In the genomic region with DNA sequence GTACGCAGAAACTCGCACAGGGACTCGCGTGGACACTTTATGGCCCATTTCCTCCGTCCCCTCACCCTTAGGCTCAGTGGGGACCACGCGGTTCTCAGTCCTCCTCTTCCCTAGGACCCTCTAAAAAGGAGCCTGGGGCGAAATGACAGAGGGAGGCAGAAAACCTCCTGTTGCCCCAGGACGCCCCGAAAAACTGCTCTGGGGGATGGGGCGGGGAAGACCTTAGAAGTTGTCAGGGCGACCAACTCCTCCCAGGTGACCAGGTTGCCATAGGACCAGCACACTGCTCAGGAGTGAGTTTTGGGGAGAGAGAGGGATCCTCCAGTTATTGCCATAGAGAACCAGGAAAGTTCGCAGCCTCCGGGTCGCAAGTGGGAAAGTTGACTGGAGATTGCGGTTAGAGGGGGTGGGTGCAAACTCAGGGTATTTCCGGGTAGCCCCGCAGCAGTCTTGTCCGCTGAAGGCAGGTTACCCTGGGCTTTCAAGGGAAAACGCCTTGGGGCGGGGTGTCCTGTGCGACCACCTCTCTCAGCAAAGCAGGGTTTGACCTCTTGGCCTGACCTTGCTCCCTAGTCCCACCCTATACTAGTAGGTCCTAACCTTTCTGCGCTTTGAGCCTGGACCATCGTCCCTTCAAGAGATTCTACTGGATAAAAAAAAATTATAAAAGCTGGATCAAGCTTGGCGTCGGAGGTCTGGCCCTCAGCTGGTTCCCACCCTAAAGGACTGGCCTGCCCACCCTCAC, we compare ENCODE assay signal across 11 cellular contexts. TPM values are rescaled to one million over a fixed set of nuclear protein-coding genes. Genes with fewer than 3 reads are reported as not detected.
DNase-seq lines count a peak whose midpoint lies in the region; ATAC-seq, FAIRE-seq and TF ChIP-seq lines count a peak whose summit lies in the region.
"Had no signal": no experiment of that assay in that cellular context is flagged by ENCODE, and none has a peak within 500 bp of the region (broad histone marks: within the 10 kb centered on the region; RNA-seq: fewer than 3 reads in every experiment).

No MANE protein-coding gene starts in this region.

- peaks cover 11% of the 10 kb centered on the region; the same call in 1 of the 3 replicates for H3K4me1 ChIP-seq in A549

- H3K4me1 Mint-ChIP-seq in central memory CD8-positive, alpha-beta T cell, result peaks cover 34% of the 10 kb centered on the region
- peaks cover 21 to 55% (median 34%) of the 10 kb centered on the region in 4 donors for H3K4me1 Mint-ChIP-seq in naive thymus-derived CD8-positive, alpha-beta T cell

- H3K4me3 ChIP-seq in A549, result peak overlapping the region; percentile 48
- H3K4me3 ChIP-seq: PC-9 had no signal

- CTCF ChIA-PET in A549 (lab: Yijun Ruan, JAX), result interaction anchor here (2.0 kb wide), 1 partner anchor 12 kb away, joined by 9 read pairs; no protein-coding TSS in a partner anchor

- ATAC-seq in A549, result peak in 1 of 2 experiments; percentile 5; a peak in 2 of 6 replicates
- peak; percentile 2 for ATAC-seq in GM21723 (IDR thresholded peaks at IDR 0.05; ENCODE audit: unreplicated experiment)
- no peak for ATAC-seq in central memory CD8-positive, alpha-beta T cell (replicated peaks; ENCODE audit: extremely low read depth, poor library complexity, severe bottlenecking)
- ATAC-seq in naive thymus-derived CD8-positive, alpha-beta T cell, result no peak

- TF ChIP-seq EP300 in A549 (IDR thresholded peaks at IDR 0.05), result no peak

- peak overlapping the region in 1 of 2 experiments; percentile 45; a peak in 2 of 6 replicates for H3K27ac ChIP-seq in A549
- H3K27ac ChIP-seq: PC-9 had no signal

- no peak for TF ChIP-seq POLR2A in A549 (IDR thresholded peaks at IDR 0.05; ENCODE audit: low read length)

- DNase-seq in A549 (ENCODE audit: low read depth in 1 of 2, low spot score in 1 of 2) (no peak), GM13976 (ENCODE audit: low spot score) (no peak), anterior cingulate cortex (lab: John Stamatoyannopoulos, UW) (no peak), kidney glomerular epithelial cell (lab: John Stamatoyannopoulos, UW) (no peak)
- DNase-seq in central memory CD8-positive, alpha-beta T cell (ENCODE audit: low spot score in 2 of 2), result no peak
- DNase-seq in naive thymus-derived CD8-positive, alpha-beta T cell, result no peak
- no peak for DNase-seq in stimulated activated CD4-positive, alpha-beta T cell treated with anti-CD3 and anti-CD28 coated beads, Interleukin-4, amount 100 ng/mL, for 1 hour
- DNase-seq: effector CD8-positive, alpha-beta T cell; PC-9; stimulated activated CD4-positive, alpha-beta T cell treated with anti-CD3 and anti-CD28 coated beads, Interleukin-4, amount 100 ng/mL, for 4 hours had no signal

- POLR2A ChIA-PET in A549 (lab: Yijun Ruan, JAX), result no interaction called here
- POLR2A ChIA-PET in naive thymus-derived CD8-positive, alpha-beta T cell (lab: Charles Lee), result no interaction called here

- no peaks in the 10 kb centered on the region for H3K9me3 Mint-ChIP-seq in central memory CD8-positive, alpha-beta T cell
- peaks cover 0 to 27% (median 10%) of the 10 kb centered on the region in 9 donors for H3K9me3 Mint-ChIP-seq in naive thymus-derived CD8-positive, alpha-beta T cell

- TF ChIP-seq CTCF in A549 (IDR thresholded peaks at IDR 0.05) (no peak), GM13976 (IDR thresholded peaks at IDR 0.05; ENCODE audit: borderline replicate concordance, control extremely low read depth, extremely low read depth, insufficient read depth, missing control alignments) (no peak)

- WGBS in A549 (ENCODE audit: missing lambda C conversion rate), result 44% methylated on average over 26 of the region's 26 CpGs

- in situ Hi-C loops in GM13976 (cut with MboI; ENCODE audit: low sequenced_read_pairs, unreplicated experiment), result no loop called here

- peaks cover 100% of the 10 kb centered on the region for H3K27me3 Mint-ChIP-seq in central memory CD8-positive, alpha-beta T cell
- peaks cover 51 to 100% (median 88%) of the 10 kb centered on the region in 5 donors for H3K27me3 Mint-ChIP-seq in naive thymus-derived CD8-positive, alpha-beta T cell

- H3K4me3 Mint-ChIP-seq in central memory CD8-positive, alpha-beta T cell, result peak overlapping the region; percentile 62
- peak overlapping the region; percentile 14 to 83 (median 67) for H3K4me3 Mint-ChIP-seq in naive thymus-derived CD8-positive, alpha-beta T cell

- peak overlapping the region; percentile 89 for H3K4me2 ChIP-seq in A549
- H3K4me2 ChIP-seq: PC-9 had no signal

- H3K27ac Mint-ChIP-seq in central memory CD8-positive, alpha-beta T cell (ENCODE audit: low read depth), result no peak overlapping the region
- H3K27ac Mint-ChIP-seq in naive thymus-derived CD8-positive, alpha-beta T cell, result no peak overlapping the region

- FAIRE-seq in A549 (lab: Jason Lieb, UNC), result no peak

- no peaks in the 10 kb centered on the region for H3K9me3 ChIP-seq in A549

- peaks cover 11% of the 10 kb centered on the region for H3K36me3 Mint-ChIP-seq in central memory CD8-positive, alpha-beta T cell (ENCODE audit: insufficient read depth)
- peaks cover 0 to 26% (median 12%) of the 10 kb centered on the region in 3 donors for H3K36me3 Mint-ChIP-seq in naive thymus-derived CD8-positive, alpha-beta T cell

- TF ChIP-seq RAD21 in A549 (conservative IDR thresholded peaks at IDR 0.05 in 1 of 2, IDR thresholded peaks at IDR 0.05 in 1 of 2), result no peak

TF ChIP-seq in A549, 52 proteins besides CTCF, POLR2A, EP300 and RAD21 (continues in another document):
- TF ChIP-seq, protein P1, sequence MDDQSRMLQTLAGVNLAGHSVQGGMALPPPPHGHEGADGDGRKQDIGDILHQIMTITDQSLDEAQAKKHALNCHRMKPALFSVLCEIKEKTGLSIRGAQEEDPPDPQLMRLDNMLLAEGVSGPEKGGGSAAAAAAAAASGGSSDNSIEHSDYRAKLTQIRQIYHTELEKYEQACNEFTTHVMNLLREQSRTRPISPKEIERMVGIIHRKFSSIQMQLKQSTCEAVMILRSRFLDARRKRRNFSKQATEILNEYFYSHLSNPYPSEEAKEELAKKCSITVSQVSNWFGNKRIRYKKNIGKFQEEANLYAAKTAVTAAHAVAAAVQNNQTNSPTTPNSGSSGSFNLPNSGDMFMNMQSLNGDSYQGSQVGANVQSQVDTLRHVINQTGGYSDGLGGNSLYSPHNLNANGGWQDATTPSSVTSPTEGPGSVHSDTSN (IDR thresholded peaks at IDR 0.05), result no peak
- TF ChIP-seq, protein P2, sequence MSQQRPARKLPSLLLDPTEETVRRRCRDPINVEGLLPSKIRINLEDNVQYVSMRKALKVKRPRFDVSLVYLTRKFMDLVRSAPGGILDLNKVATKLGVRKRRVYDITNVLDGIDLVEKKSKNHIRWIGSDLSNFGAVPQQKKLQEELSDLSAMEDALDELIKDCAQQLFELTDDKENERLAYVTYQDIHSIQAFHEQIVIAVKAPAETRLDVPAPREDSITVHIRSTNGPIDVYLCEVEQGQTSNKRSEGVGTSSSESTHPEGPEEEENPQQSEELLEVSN (IDR thresholded peaks at IDR 0.05; ENCODE audit: borderline replicate concordance, low read depth), result no peak
- TF ChIP-seq PHF8 (IDR thresholded peaks at IDR 0.05; ENCODE audit: borderline replicate concordance, low read depth) (no peak), NFE2L2 (conservative IDR thresholded peaks at IDR 0.05; ENCODE audit: low read length) (no peak), ZSCAN20 (CRISPR knock-in tag; IDR thresholded peaks at IDR 0.05) (no peak), HOXB13 (CRISPR knock-in tag; IDR thresholded peaks at IDR 0.05; ENCODE audit: low read depth) (no peak), HEYL (CRISPR knock-in tag; IDR thresholded peaks at IDR 0.05) (no peak), HOXA7 (CRISPR knock-in tag; IDR thresholded peaks at IDR 0.05) (no peak), MAZ (IDR thresholded peaks at IDR 0.05; ENCODE audit: borderline replicate concordance, low read depth, low read length) (no peak), CHD4 (IDR thresholded peaks at IDR 0.05; ENCODE audit: borderline replicate concordance) (no peak), KDM5A (IDR thresholded peaks at IDR 0.05) (no peak), CBX8 (IDR thresholded peaks at IDR 0.05) (no peak), MAFK (IDR thresholded peaks at IDR 0.05; ENCODE audit: partially characterized antibody) (no peak)
- TF ChIP-seq, protein P3, sequence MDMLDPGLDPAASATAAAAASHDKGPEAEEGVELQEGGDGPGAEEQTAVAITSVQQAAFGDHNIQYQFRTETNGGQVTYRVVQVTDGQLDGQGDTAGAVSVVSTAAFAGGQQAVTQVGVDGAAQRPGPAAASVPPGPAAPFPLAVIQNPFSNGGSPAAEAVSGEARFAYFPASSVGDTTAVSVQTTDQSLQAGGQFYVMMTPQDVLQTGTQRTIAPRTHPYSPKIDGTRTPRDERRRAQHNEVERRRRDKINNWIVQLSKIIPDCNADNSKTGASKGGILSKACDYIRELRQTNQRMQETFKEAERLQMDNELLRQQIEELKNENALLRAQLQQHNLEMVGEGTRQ (IDR thresholded peaks at IDR 0.05), result no peak

RNA-seq across cellular contexts. Expression of a gene that starts 7.8 kb away (rescaled TPM):
- polyA plus RNA-seq in A549 (2011; rRNA removed), result not detected in 2 replicates
- not detected in 2 replicates for polyA plus RNA-seq in A549 (2012; cell fraction: cytosol; rRNA removed)
- not detected in 2 replicates for polyA plus RNA-seq in A549 (2012; cell fraction: nucleus; rRNA removed)
- polyA plus RNA-seq in A549 (2017; fragmentation: RNase III; extraction: RNeasy Plus Mini Kit Qiagen cat#74134 plus additional on column Dnase treatment), result not detected in 3 replicates
- not detected in 2 replicates for polyA minus RNA-seq in A549 (2011; rRNA and poly(A)+ RNA removed)
- not detected for total RNA-seq in naive thymus-derived CD8-positive, alpha-beta T cell
- polyA plus RNA-seq in naive thymus-derived CD8-positive, alpha-beta T cell, result not detected
- total RNA-seq: PC-9 had no signal
